In the genomic region with DNA sequence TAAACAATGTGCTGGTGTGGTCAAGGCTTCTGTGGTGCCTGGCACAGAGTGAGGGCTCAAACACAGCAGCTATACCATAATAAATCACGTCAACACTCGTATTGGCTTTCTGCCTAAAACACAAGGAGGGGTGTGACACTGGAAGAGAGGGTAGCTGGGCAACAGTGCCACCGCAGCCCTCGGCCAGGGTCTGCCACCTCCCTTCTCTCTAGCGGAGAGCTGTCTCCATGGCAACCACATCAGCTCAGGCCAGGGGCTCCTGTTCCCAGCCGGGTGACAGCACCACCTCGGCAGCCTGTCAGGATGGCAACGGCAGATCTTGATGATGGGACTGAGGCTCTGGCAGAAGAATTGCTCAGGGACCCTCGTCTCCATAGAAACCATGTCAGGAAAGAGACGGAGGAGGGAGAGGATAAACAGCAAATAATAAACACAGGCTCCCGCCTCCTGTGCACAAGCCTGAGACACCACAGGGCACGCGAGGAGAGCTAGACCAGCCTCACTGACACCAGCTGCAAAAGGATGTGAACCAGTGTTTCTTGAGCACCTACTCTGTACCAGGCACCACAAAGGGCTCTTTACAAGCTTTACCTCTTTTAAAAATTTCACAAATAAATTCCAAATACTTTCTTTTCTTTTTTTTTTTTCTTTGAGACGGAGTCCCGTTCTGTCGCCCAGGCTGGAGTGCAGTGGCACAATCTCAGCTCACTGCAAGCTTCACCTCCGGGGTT, we compare ENCODE assay signal across 16 cellular contexts. TPM values are rescaled to one million over a fixed set of nuclear protein-coding genes. Genes with fewer than 3 reads are reported as not detected.
DNase-seq lines count a peak whose midpoint lies in the region; ATAC-seq and TF ChIP-seq lines count a peak whose summit lies in the region.
"Had no signal": no experiment of that assay in that cellular context is flagged by ENCODE, and none has a peak within 500 bp of the region (broad histone marks: within the 10 kb centered on the region; RNA-seq: fewer than 3 reads in every experiment).

No MANE protein-coding gene starts in this region.

- TF ChIP-seq CTCF in dorsolateral prefrontal cortex (IDR thresholded peaks at IDR 0.05 in 54 of 56, conservative IDR thresholded peaks at IDR 0.05 in 2 of 56; ENCODE audit: low read depth in 1 of 56, partially characterized antibody in 56 of 56) (no peak), retinal pigment epithelial cell (conservative IDR thresholded peaks at IDR 0.05; ENCODE audit: low read depth, low read length) (no peak)

- DNase-seq in DMS 273 (lab: John Stamatoyannopoulos, UW; ENCODE audit: unreplicated experiment) (peak; percentile 71), DMS 273 treated with DMSO at 0.1 percent for 48 hours (lab: John Stamatoyannopoulos, UW) (no peak), NCI-H2227 treated with DMSO at 0.1 percent for 48 hours (lab: John Stamatoyannopoulos, UW) (peak; percentile 89), dorsolateral prefrontal cortex (peak in 1 of 10 donors; percentile 60), retinal pigment epithelial cell (ENCODE audit: low read depth) (peak; percentile 37)
- no peak for DNase-seq in activated T-helper 1 cell treated with anti-CD3 and anti-CD28 coated beads, Interleukin-12 subunit alpha, Interleukin-12 subunit beta, Interleukin-2, Interleukin-4 antibody, amounts not matched to agents 30 ng/mL and 10 ng/mL and 1 ng/mL, durations not matched to agents 14 hours and 24 hours and 36 hours (ENCODE audit: low spot score)
- DNase-seq: activated effector memory CD4-positive, alpha-beta T cell treated with Interleukin-2 at 50 U/mL for 16 hours; naive thymus-derived CD4-positive, alpha-beta T cell; small intestine had no signal

- peak overlapping the region in 2 of 59 donors; percentile 4 to 12 for H3K4me3 ChIP-seq in dorsolateral prefrontal cortex
- H3K4me3 ChIP-seq in retinal pigment epithelial cell (ENCODE audit: low read length) = no peak overlapping the region
- H3K4me3 ChIP-seq: breast epithelium, thoracic aorta had no signal

- intact Hi-C loops in dorsolateral prefrontal cortex (cut with DNase I) = no loop called here
- intact Hi-C loops in activated T-helper 1 cell treated with anti-CD3 and anti-CD28 coated beads, Interleukin-12 subunit alpha, Interleukin-12 subunit beta, Interleukin-2, Interleukin-4 antibody, amounts not matched to agents 30 ng/mL and 10 ng/mL and 1 ng/mL, durations not matched to agents 14 hours and 24 hours and 36 hours (cut with micrococcal nuclease) = no loop called here

- H3K27me3 ChIP-seq in dorsolateral prefrontal cortex = no peaks in the 10 kb centered on the region
- H3K27me3 ChIP-seq: breast epithelium had no signal

- H3K4me1 Mint-ChIP-seq in activated T-helper 1 cell treated with anti-CD3 and anti-CD28 coated beads, Interleukin-12 subunit alpha, Interleukin-12 subunit beta, Interleukin-2, Interleukin-4 antibody, amounts not matched to agents 30 ng/mL and 10 ng/mL and 1 ng/mL, durations not matched to agents 14 hours and 24 hours and 36 hours (ENCODE audit: low read depth) = peaks cover 12% of the 10 kb centered on the region

- H3K27ac ChIP-seq in dorsolateral prefrontal cortex = peak overlapping the region; percentile 4 to 93 (median 85)
- H3K27ac ChIP-seq: 22Rv1, breast epithelium had no signal

- H3K27me3 Mint-ChIP-seq in activated T-helper 1 cell treated with anti-CD3 and anti-CD28 coated beads, Interleukin-12 subunit alpha, Interleukin-12 subunit beta, Interleukin-2, Interleukin-4 antibody, amounts not matched to agents 30 ng/mL and 10 ng/mL and 1 ng/mL, durations not matched to agents 14 hours and 24 hours and 36 hours (ENCODE audit: insufficient read depth) = no peaks in the 10 kb centered on the region
- H3K27me3 Mint-ChIP-seq: naive thymus-derived CD4-positive, alpha-beta T cell had no signal

- H3K36me3 Mint-ChIP-seq in activated T-helper 1 cell treated with anti-CD3 and anti-CD28 coated beads, Interleukin-12 subunit alpha, Interleukin-12 subunit beta, Interleukin-2, Interleukin-4 antibody, amounts not matched to agents 30 ng/mL and 10 ng/mL and 1 ng/mL, durations not matched to agents 14 hours and 24 hours and 36 hours (ENCODE audit: low read depth) = no peaks in the 10 kb centered on the region

- ATAC-seq in HG02938 (IDR thresholded peaks at IDR 0.05; ENCODE audit: unreplicated experiment) = no peak
- ATAC-seq in HG03457 (IDR thresholded peaks at IDR 0.05; ENCODE audit: unreplicated experiment) = no peak
- ATAC-seq: naive thymus-derived CD4-positive, alpha-beta T cell had no signal

- no peak overlapping the region for H3K27ac Mint-ChIP-seq in activated T-helper 1 cell treated with anti-CD3 and anti-CD28 coated beads, Interleukin-12 subunit alpha, Interleukin-12 subunit beta, Interleukin-2, Interleukin-4 antibody, amounts not matched to agents 30 ng/mL and 10 ng/mL and 1 ng/mL, durations not matched to agents 14 hours and 24 hours and 36 hours
- H3K27ac Mint-ChIP-seq: naive thymus-derived CD4-positive, alpha-beta T cell had no signal

- no peaks in the 10 kb centered on the region for H3K9me3 Mint-ChIP-seq in activated T-helper 1 cell treated with anti-CD3 and anti-CD28 coated beads, Interleukin-12 subunit alpha, Interleukin-12 subunit beta, Interleukin-2, Interleukin-4 antibody, amounts not matched to agents 30 ng/mL and 10 ng/mL and 1 ng/mL, durations not matched to agents 14 hours and 24 hours and 36 hours
- H3K9me3 Mint-ChIP-seq: naive thymus-derived CD4-positive, alpha-beta T cell had no signal

- H3K4me3 Mint-ChIP-seq in activated T-helper 1 cell treated with anti-CD3 and anti-CD28 coated beads, Interleukin-12 subunit alpha, Interleukin-12 subunit beta, Interleukin-2, Interleukin-4 antibody, amounts not matched to agents 30 ng/mL and 10 ng/mL and 1 ng/mL, durations not matched to agents 14 hours and 24 hours and 36 hours = no peak overlapping the region
- H3K4me3 Mint-ChIP-seq: naive thymus-derived CD4-positive, alpha-beta T cell had no signal

RNA-seq across cellular contexts. Expression of gene TLDC2, which starts 50.4 kb away (rescaled TPM):
- under 1 TPM in 4 of 120 experiments, not detected in 116; 0.32 to 0.57 (median 0.38) TPM for total RNA-seq in dorsolateral prefrontal cortex
- total RNA-seq in activated T-helper 1 cell treated with anti-CD3 and anti-CD28 coated beads, Interleukin-12 subunit alpha, Interleukin-12 subunit beta, Interleukin-2, Interleukin-4 antibody, amounts not matched to agents 30 ng/mL and 10 ng/mL and 1 ng/mL, durations not matched to agents 14 hours and 24 hours and 36 hours = not detected in 2 replicates
- total RNA-seq: glomerular endothelial cell, RPMI7951 had no signal

RNA-seq across cellular contexts. Expression of gene DSN1, which starts 52.0 kb away (rescaled TPM):
- 10 to 100 TPM in 38 of 120 experiments, 1 to 10 TPM in 82; 4.1 to 15.2 (median 8.6) TPM for total RNA-seq in dorsolateral prefrontal cortex
- 23.2 and 29.0 TPM in 2 replicates for total RNA-seq in activated T-helper 1 cell treated with anti-CD3 and anti-CD28 coated beads, Interleukin-12 subunit alpha, Interleukin-12 subunit beta, Interleukin-2, Interleukin-4 antibody, amounts not matched to agents 30 ng/mL and 10 ng/mL and 1 ng/mL, durations not matched to agents 14 hours and 24 hours and 36 hours

Comparison
In these comparisons a context has a peak if more than half of its experiments do, and no peak if none do; other contexts are left out.
1. DNase-seq: peak in DMS 273 (single experiment), NCI-H2227 treated with DMSO at 0.1 percent for 48 hours (single experiment) and retinal pigment epithelial cell (single experiment); none in DMS 273 treated with DMSO at 0.1 percent for 48 hours (single experiment) and activated T-helper 1 cell treated with anti-CD3 and anti-CD28 coated beads, Interleukin-12 subunit alpha, Interleukin-12 subunit beta, Interleukin-2, Interleukin-4 antibody, amounts not matched to agents 30 ng/mL and 10 ng/mL and 1 ng/mL, durations not matched to agents 14 hours and 24 hours and 36 hours (single experiment).